Comparison of ENCODE assay signal across 10 cellular contexts in the genomic region with DNA sequence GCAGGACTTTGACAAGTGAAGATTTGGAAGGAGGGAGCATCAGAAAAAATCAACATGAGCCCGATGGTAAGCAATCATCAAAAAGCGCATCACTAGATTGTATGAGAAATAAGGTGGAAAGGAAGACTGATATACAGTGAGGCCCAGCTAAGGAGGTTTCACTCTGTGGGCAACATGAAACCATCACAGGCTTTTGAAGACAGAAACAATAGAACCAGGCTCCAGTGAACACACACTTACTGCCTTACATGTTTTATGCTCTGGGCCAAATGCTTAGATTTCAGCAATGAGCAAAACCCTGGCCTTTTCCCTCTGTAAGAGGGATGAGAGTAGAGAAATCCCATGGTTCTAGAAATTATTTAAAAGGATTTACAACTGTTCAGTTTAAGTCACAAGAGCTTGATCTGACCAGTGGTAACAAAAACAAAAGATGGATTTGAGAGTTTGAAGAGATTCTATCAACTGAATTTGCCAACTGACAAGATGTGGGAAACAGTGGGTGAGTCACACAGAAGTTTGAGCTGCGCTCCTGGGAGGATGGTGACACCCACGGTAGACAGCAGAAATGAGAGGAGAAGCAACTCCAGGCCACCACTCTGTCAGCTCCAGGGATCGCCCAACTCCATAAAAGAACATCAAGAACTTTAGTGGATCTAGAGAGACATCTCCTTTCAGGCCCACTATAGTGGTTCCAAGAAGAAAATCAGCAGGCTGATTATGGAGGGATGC.
DNase-seq lines count a peak whose midpoint lies in the region; ATAC-seq and TF ChIP-seq lines count a peak whose summit lies in the region.
"Had no signal": no experiment of that assay in that cellular context is flagged by ENCODE, and none has a peak within 500 bp of the region (broad histone marks: within the 10 kb centered on the region; RNA-seq: fewer than 3 reads in every experiment).

No MANE protein-coding gene starts in this region.

- H3K36me3 Mint-ChIP-seq in neural progenitor cell = no peaks in the 10 kb centered on the region
- no peaks in the 10 kb centered on the region for H3K36me3 Mint-ChIP-seq in nephron progenitor cell (ENCODE audit: low read depth)

- no peaks in the 10 kb centered on the region for H3K79me2 ChIP-seq in neural progenitor cell (ENCODE audit: low read depth)
- no peaks in the 10 kb centered on the region for H3K79me2 ChIP-seq in PC-9 (ENCODE audit: low read depth)

- H3K27me3 ChIP-seq in neural progenitor cell (no peaks in the 10 kb centered on the region), right atrium auricular region (no peaks in the 10 kb centered on the region), PC-9 (ENCODE audit: insufficient read depth, low read depth) (no peaks in the 10 kb centered on the region)

- H3K9me3 ChIP-seq in neural progenitor cell (ENCODE audit: low read depth) = no peaks in the 10 kb centered on the region
- H3K9me3 ChIP-seq in right atrium auricular region = no peaks in the 10 kb centered on the region
- H3K9me3 ChIP-seq in PC-9 (ENCODE audit: insufficient read depth, low read depth) = no peaks in the 10 kb centered on the region

- no peaks in the 10 kb centered on the region for H4K20me1 ChIP-seq in neural progenitor cell (ENCODE audit: low read depth)
- H4K20me1 ChIP-seq in PC-9 (ENCODE audit: insufficient read depth) = no peaks in the 10 kb centered on the region

- H3K27ac ChIP-seq in caudate nucleus (ENCODE audit: low read depth, low read length) (peak overlapping the region; percentile 29), neural progenitor cell (no peak overlapping the region), right atrium auricular region (no peak overlapping the region), PC-9 (no peak overlapping the region)
- H3K27ac ChIP-seq: skin epidermis had no signal

- ATAC-seq in GM18498 (IDR thresholded peaks at IDR 0.05; ENCODE audit: unreplicated experiment) = peak; percentile 82
- peak; percentile 45 for ATAC-seq in GM21515 (IDR thresholded peaks at IDR 0.05; ENCODE audit: unreplicated experiment)
- ATAC-seq in HG03442 (IDR thresholded peaks at IDR 0.05; ENCODE audit: unreplicated experiment) = peak; percentile 72

- peaks cover 5% of the 10 kb centered on the region for H3K4me1 Mint-ChIP-seq in neural progenitor cell
- H3K4me1 Mint-ChIP-seq in nephron progenitor cell = peaks cover 15% of the 10 kb centered on the region

- H3K4me3 ChIP-seq in neural progenitor cell (no peak overlapping the region), right atrium auricular region (no peak overlapping the region), PC-9 (no peak overlapping the region)
- H3K4me3 ChIP-seq: skin epidermis had no signal

- CTCF ChIA-PET in PC-9 (lab: Charles Lee) = no interaction called here

- H2AFZ ChIP-seq in neural progenitor cell (replicated peaks) (no peak overlapping the region), PC-9 (no peak overlapping the region)

- intact Hi-C loops in PC-9 (cut with micrococcal nuclease; ENCODE audit: unreplicated experiment) = no loop called here

- H3K27ac Mint-ChIP-seq in neural progenitor cell (no peak overlapping the region), nephron progenitor cell (no peak overlapping the region)

- H3K9me2 ChIP-seq in PC-9 (ENCODE audit: insufficient read depth) = no peaks in the 10 kb centered on the region

- POLR2A ChIA-PET in PC-9 (lab: Charles Lee; ENCODE audit: unreplicated experiment) = no interaction called here

- H3K4me1 ChIP-seq in neural progenitor cell = peaks cover 16% of the 10 kb centered on the region
- peaks cover 0 to 5% of the 10 kb centered on the region in 2 donors for H3K4me1 ChIP-seq in right atrium auricular region
- H3K4me1 ChIP-seq in PC-9 (replicated peaks; ENCODE audit: insufficient read depth) = no peaks in the 10 kb centered on the region

- no peaks in the 10 kb centered on the region for H3K9me3 Mint-ChIP-seq in neural progenitor cell
- no peaks in the 10 kb centered on the region for H3K9me3 Mint-ChIP-seq in nephron progenitor cell

- H3K4me2 ChIP-seq in neural progenitor cell (no peak overlapping the region), PC-9 (no peak overlapping the region)

- no peak overlapping the region for H3K4me3 Mint-ChIP-seq in neural progenitor cell
- no peak overlapping the region for H3K4me3 Mint-ChIP-seq in nephron progenitor cell

- H3K27me3 Mint-ChIP-seq in neural progenitor cell (ENCODE audit: insufficient read depth, low read depth) = no peaks in the 10 kb centered on the region
- peaks cover 7% of the 10 kb centered on the region for H3K27me3 Mint-ChIP-seq in nephron progenitor cell (ENCODE audit: low read depth, poor library complexity)

- no peak for TF ChIP-seq CTCF in neural progenitor cell (IDR thresholded peaks at IDR 0.05)
- TF ChIP-seq CTCF in right atrium auricular region (IDR thresholded peaks at IDR 0.05) = no peak
- TF ChIP-seq CTCF in nephron progenitor cell (IDR thresholded peaks at IDR 0.05) = no peak
- TF ChIP-seq CTCF in PC-9 (conservative IDR thresholded peaks at IDR 0.05) = no peak

- H3K36me3 ChIP-seq in neural progenitor cell (no peaks in the 10 kb centered on the region), right atrium auricular region (no peaks in the 10 kb centered on the region), PC-9 (ENCODE audit: low read depth) (no peaks in the 10 kb centered on the region)

- H3K9ac ChIP-seq in neural progenitor cell = no peak overlapping the region

- no TSS peak for BruUV-seq in PC-9 (replicated peaks; lab: Mats Ljungman, UMichigan)

- DNase-seq in caudate nucleus (lab: John Stamatoyannopoulos, UW) (peak in 27 of 61 donors; percentile 3 to 79 (median 35)), neural progenitor cell (ENCODE audit: low spot score) (no peak), right atrium auricular region (ENCODE audit: low spot score) (no peak), nephron progenitor cell (no peak), PC-9 (no peak)
- DNase-seq: DMS153 had no signal

- H3F3A ChIP-seq in neural progenitor cell (ENCODE audit: low read depth) (no peaks in the 10 kb centered on the region), PC-9 (ENCODE audit: insufficient read depth, low read depth) (no peaks in the 10 kb centered on the region; the same call in 1 of the 2 replicates)
